1 cellular context compared by ENCODE assay signal in the genomic region with DNA sequence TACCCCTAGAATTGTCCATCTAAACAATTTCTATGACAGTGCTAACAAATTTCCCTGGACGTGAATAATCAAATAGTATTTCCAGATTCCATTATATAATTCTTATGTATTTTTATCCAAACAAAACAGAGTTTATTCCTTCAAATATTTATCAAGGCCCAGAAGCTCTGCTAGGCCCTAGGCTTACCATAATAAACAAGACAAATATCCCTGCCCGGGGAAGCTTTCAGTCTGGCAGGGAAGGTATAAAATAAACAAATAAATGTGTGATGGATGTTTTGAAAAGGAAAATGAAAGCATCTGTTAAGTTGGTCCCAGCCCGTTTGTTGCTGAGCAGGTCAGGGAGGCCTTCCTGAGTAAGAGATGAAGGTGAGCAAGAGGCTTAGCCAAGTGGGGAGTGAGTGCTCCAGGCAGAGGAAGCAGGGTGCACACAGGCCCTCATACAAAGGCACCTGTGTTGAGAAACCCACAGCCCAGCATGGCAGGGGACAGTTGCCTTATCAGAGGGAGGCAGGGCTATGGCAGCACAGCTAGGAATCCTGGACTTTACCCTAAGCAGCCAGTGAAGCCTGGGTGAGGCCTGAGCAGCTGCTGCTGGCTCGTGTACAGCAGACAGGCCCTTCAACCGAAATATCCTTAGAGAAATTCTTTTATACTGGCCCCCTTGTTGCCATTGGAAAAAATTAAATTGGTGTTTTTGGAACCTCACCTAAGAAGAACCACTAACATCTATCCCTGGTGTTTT.
A peak's percentile ranks its signal among the peaks of the same experiment; 100 is the strongest.
TF ChIP-seq lines count a peak whose summit lies in the region.

No MANE protein-coding gene starts in this region.

TF ChIP-seq in HepG2, 621 proteins besides CTCF, POLR2A, EP300 and RAD21 (continued from another document and continues in another):
- TF ChIP-seq, protein P1, sequence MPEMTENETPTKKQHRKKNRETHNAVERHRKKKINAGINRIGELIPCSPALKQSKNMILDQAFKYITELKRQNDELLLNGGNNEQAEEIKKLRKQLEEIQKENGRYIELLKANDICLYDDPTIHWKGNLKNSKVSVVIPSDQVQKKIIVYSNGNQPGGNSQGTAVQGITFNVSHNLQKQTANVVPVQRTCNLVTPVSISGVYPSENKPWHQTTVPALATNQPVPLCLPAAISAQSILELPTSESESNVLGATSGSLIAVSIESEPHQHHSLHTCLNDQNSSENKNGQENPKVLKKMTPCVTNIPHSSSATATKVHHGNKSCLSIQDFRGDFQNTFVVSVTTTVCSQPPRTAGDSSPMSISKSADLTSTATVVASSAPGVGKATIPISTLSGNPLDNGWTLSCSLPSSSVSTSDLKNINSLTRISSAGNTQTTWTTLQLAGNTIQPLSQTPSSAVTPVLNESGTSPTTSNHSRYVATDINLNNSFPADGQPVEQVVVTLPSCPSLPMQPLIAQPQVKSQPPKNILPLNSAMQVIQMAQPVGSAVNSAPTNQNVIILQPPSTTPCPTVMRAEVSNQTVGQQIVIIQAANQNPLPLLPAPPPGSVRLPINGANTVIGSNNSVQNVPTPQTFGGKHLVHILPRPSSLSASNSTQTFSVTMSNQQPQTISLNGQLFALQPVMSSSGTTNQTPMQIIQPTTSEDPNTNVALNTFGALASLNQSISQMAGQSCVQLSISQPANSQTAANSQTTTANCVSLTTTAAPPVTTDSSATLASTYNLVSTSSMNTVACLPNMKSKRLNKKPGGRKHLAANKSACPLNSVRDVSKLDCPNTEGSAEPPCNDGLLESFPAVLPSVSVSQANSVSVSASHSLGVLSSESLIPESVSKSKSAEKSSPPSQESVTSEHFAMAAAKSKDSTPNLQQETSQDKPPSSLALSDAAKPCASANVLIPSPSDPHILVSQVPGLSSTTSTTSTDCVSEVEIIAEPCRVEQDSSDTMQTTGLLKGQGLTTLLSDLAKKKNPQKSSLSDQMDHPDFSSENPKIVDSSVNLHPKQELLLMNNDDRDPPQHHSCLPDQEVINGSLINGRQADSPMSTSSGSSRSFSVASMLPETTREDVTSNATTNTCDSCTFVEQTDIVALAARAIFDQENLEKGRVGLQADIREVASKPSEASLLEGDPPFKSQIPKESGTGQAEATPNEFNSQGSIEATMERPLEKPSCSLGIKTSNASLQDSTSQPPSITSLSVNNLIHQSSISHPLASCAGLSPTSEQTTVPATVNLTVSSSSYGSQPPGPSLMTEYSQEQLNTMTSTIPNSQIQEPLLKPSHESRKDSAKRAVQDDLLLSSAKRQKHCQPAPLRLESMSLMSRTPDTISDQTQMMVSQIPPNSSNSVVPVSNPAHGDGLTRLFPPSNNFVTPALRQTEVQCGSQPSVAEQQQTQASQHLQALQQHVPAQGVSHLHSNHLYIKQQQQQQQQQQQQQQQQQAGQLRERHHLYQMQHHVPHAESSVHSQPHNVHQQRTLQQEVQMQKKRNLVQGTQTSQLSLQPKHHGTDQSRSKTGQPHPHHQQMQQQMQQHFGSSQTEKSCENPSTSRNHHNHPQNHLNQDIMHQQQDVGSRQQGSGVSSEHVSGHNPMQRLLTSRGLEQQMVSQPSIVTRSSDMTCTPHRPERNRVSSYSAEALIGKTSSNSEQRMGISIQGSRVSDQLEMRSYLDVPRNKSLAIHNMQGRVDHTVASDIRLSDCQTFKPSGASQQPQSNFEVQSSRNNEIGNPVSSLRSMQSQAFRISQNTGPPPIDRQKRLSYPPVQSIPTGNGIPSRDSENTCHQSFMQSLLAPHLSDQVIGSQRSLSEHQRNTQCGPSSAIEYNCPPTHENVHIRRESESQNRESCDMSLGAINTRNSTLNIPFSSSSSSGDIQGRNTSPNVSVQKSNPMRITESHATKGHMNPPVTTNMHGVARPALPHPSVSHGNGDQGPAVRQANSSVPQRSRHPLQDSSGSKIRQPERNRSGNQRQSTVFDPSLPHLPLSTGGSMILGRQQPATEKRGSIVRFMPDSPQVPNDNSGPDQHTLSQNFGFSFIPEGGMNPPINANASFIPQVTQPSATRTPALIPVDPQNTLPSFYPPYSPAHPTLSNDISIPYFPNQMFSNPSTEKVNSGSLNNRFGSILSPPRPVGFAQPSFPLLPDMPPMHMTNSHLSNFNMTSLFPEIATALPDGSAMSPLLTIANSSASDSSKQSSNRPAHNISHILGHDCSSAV (CRISPR knock-in tag; IDR thresholded peaks at IDR 0.05; ENCODE audit: borderline replicate concordance): no peak
- no peak for TF ChIP-seq SMARCE1 (IDR thresholded peaks at IDR 0.05; ENCODE audit: borderline replicate concordance)
- TF ChIP-seq ZNF124 (CRISPR knock-in tag; IDR thresholded peaks at IDR 0.05): peak; percentile 95; the same call in 1 of the 2 replicates
- TF ChIP-seq SCMH1 (CRISPR knock-in tag; IDR thresholded peaks at IDR 0.05; ENCODE audit: borderline replicate concordance): no peak
- TF ChIP-seq, protein P2, sequence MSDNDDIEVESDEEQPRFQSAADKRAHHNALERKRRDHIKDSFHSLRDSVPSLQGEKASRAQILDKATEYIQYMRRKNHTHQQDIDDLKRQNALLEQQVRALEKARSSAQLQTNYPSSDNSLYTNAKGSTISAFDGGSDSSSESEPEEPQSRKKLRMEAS (IDR thresholded peaks at IDR 0.05): peak; percentile 90
- TF ChIP-seq MAFK (conservative IDR thresholded peaks at IDR 0.05 in 1 of 2, IDR thresholded peaks at IDR 0.05 in 1 of 2; ENCODE audit: low read length in 2 of 2): no peak
- TF ChIP-seq TAF1 (CRISPR knock-in tag; IDR thresholded peaks at IDR 0.05): peak; percentile 60; the same call in 1 of the 2 replicates
- no peak for TF ChIP-seq RAD51 (IDR thresholded peaks at IDR 0.05; ENCODE audit: borderline replicate concordance)
- no peak for TF ChIP-seq ZFYVE20 (CRISPR knock-in tag; IDR thresholded peaks at IDR 0.05; ENCODE audit: borderline replicate concordance, low read depth)
- 0 out of 2 replicates have a peak, but pooled peaks have one; percentile 14 for TF ChIP-seq SOX13 (IDR thresholded peaks at IDR 0.05)
- peak in 1 of 2 experiments; percentile 80; a peak in 2 of 4 replicates for TF ChIP-seq SOX13 (CRISPR knock-in tag; conservative IDR thresholded peaks at IDR 0.05 in 1 of 2, IDR thresholded peaks at IDR 0.05 in 1 of 2)
- TF ChIP-seq, protein P3, sequence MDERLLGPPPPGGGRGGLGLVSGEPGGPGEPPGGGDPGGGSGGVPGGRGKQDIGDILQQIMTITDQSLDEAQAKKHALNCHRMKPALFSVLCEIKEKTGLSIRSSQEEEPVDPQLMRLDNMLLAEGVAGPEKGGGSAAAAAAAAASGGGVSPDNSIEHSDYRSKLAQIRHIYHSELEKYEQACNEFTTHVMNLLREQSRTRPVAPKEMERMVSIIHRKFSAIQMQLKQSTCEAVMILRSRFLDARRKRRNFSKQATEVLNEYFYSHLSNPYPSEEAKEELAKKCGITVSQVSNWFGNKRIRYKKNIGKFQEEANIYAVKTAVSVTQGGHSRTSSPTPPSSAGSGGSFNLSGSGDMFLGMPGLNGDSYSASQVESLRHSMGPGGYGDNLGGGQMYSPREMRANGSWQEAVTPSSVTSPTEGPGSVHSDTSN (CRISPR knock-in tag; IDR thresholded peaks at IDR 0.05): no peak
- peak; percentile 95; the same call in 1 of the 2 replicates for TF ChIP-seq MIER3 (CRISPR knock-in tag; IDR thresholded peaks at IDR 0.05; ENCODE audit: borderline replicate concordance)
- TF ChIP-seq ZNF207 (IDR thresholded peaks at IDR 0.05; ENCODE audit: borderline replicate concordance): no peak
- peak; percentile 84 for TF ChIP-seq BCL6 (CRISPR knock-in tag; IDR thresholded peaks at IDR 0.05)
- no peak; the same call in 1 of the 2 replicates for TF ChIP-seq ZNF746 (CRISPR knock-in tag; IDR thresholded peaks at IDR 0.05)
- TF ChIP-seq PHB2 (IDR thresholded peaks at IDR 0.05; ENCODE audit: partially characterized antibody): no peak
- peak; percentile 56; the same call in 1 of the 2 replicates for TF ChIP-seq NR2C2 (CRISPR knock-in tag; IDR thresholded peaks at IDR 0.05; ENCODE audit: borderline replicate concordance)
- peak; percentile 97 for TF ChIP-seq GATAD2A (CRISPR knock-in tag; IDR thresholded peaks at IDR 0.05)
- TF ChIP-seq, protein P4, sequence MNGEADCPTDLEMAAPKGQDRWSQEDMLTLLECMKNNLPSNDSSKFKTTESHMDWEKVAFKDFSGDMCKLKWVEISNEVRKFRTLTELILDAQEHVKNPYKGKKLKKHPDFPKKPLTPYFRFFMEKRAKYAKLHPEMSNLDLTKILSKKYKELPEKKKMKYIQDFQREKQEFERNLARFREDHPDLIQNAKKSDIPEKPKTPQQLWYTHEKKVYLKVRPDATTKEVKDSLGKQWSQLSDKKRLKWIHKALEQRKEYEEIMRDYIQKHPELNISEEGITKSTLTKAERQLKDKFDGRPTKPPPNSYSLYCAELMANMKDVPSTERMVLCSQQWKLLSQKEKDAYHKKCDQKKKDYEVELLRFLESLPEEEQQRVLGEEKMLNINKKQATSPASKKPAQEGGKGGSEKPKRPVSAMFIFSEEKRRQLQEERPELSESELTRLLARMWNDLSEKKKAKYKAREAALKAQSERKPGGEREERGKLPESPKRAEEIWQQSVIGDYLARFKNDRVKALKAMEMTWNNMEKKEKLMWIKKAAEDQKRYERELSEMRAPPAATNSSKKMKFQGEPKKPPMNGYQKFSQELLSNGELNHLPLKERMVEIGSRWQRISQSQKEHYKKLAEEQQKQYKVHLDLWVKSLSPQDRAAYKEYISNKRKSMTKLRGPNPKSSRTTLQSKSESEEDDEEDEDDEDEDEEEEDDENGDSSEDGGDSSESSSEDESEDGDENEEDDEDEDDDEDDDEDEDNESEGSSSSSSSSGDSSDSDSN (CRISPR knock-in tag; IDR thresholded peaks at IDR 0.05): peak; percentile 97
- TF ChIP-seq, protein P5, sequence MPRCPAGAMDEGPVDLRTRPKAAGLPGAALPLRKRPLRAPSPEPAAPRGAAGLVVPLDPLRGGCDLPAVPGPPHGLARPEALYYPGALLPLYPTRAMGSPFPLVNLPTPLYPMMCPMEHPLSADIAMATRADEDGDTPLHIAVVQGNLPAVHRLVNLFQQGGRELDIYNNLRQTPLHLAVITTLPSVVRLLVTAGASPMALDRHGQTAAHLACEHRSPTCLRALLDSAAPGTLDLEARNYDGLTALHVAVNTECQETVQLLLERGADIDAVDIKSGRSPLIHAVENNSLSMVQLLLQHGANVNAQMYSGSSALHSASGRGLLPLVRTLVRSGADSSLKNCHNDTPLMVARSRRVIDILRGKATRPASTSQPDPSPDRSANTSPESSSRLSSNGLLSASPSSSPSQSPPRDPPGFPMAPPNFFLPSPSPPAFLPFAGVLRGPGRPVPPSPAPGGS (CRISPR knock-in tag; IDR thresholded peaks at IDR 0.05): peak; percentile 56; the same call in 1 of the 2 replicates
- 0 out of 2 replicates have a peak, but pooled peaks have one; percentile 44 for TF ChIP-seq JUND (CRISPR knock-in tag; IDR thresholded peaks at IDR 0.05)
- peak; percentile 62; the same call in 1 of the 2 replicates for TF ChIP-seq SP4 (CRISPR knock-in tag; IDR thresholded peaks at IDR 0.05)
- 0 out of 2 replicates have a peak, but pooled peaks have one; percentile 18 for TF ChIP-seq ZNF557 (CRISPR knock-in tag; IDR thresholded peaks at IDR 0.05)
- TF ChIP-seq, protein P6, sequence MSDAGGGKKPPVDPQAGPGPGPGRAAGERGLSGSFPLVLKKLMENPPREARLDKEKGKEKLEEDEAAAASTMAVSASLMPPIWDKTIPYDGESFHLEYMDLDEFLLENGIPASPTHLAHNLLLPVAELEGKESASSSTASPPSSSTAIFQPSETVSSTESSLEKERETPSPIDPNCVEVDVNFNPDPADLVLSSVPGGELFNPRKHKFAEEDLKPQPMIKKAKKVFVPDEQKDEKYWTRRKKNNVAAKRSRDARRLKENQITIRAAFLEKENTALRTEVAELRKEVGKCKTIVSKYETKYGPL (CRISPR knock-in tag; IDR thresholded peaks at IDR 0.05): no peak
- TF ChIP-seq ZNF615 (CRISPR knock-in tag; IDR thresholded peaks at IDR 0.05; ENCODE audit: borderline replicate concordance): no peak
- TF ChIP-seq, protein P7, sequence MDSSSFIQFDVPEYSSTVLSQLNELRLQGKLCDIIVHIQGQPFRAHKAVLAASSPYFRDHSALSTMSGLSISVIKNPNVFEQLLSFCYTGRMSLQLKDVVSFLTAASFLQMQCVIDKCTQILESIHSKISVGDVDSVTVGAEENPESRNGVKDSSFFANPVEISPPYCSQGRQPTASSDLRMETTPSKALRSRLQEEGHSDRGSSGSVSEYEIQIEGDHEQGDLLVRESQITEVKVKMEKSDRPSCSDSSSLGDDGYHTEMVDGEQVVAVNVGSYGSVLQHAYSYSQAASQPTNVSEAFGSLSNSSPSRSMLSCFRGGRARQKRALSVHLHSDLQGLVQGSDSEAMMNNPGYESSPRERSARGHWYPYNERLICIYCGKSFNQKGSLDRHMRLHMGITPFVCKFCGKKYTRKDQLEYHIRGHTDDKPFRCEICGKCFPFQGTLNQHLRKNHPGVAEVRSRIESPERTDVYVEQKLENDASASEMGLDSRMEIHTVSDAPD (CRISPR knock-in tag; IDR thresholded peaks at IDR 0.05): peak; percentile 67
- TF ChIP-seq ATM (IDR thresholded peaks at IDR 0.05; ENCODE audit: borderline replicate concordance): no peak
- peak; percentile 93 for TF ChIP-seq HOXA3 (CRISPR knock-in tag; IDR thresholded peaks at IDR 0.05)
- TF ChIP-seq XRCC5 (optimal IDR thresholded peaks at IDR 0.05; ENCODE audit: low read length): peak; percentile 92
- TF ChIP-seq, protein P8, sequence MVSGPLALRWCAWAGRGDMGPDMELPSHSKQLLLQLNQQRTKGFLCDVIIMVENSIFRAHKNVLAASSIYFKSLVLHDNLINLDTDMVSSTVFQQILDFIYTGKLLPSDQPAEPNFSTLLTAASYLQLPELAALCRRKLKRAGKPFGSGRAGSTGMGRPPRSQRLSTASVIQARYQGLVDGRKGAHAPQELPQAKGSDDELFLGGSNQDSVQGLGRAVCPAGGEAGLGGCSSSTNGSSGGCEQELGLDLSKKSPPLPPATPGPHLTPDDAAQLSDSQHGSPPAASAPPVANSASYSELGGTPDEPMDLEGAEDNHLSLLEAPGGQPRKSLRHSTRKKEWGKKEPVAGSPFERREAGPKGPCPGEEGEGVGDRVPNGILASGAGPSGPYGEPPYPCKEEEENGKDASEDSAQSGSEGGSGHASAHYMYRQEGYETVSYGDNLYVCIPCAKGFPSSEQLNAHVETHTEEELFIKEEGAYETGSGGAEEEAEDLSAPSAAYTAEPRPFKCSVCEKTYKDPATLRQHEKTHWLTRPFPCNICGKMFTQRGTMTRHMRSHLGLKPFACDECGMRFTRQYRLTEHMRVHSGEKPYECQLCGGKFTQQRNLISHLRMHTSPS (CRISPR knock-in tag; IDR thresholded peaks at IDR 0.05; ENCODE audit: low read depth): peak; percentile 89
- peak; percentile 86 for TF ChIP-seq CBFB (CRISPR knock-in tag; IDR thresholded peaks at IDR 0.05)
- TF ChIP-seq, protein P9, sequence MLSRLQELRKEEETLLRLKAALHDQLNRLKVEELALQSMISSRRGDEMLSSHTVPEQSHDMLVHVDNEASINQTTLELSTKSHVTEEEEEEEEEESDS (CRISPR knock-in tag; IDR thresholded peaks at IDR 0.05; ENCODE audit: borderline replicate concordance): no peak
- TF ChIP-seq ARNT2 (CRISPR knock-in tag; IDR thresholded peaks at IDR 0.05; ENCODE audit: low read depth): 0 out of 2 replicates have a peak, but pooled peaks have one; percentile 27
- TF ChIP-seq HMG20B (CRISPR knock-in tag; conservative IDR thresholded peaks at IDR 0.05): peak; percentile 56; the same call in 1 of the 2 replicates
- TF ChIP-seq ZNF282 (IDR thresholded peaks at IDR 0.05; ENCODE audit: partially characterized antibody): no peak
- TF ChIP-seq TEAD2 (CRISPR knock-in tag; IDR thresholded peaks at IDR 0.05): no peak
